In the genomic region with DNA sequence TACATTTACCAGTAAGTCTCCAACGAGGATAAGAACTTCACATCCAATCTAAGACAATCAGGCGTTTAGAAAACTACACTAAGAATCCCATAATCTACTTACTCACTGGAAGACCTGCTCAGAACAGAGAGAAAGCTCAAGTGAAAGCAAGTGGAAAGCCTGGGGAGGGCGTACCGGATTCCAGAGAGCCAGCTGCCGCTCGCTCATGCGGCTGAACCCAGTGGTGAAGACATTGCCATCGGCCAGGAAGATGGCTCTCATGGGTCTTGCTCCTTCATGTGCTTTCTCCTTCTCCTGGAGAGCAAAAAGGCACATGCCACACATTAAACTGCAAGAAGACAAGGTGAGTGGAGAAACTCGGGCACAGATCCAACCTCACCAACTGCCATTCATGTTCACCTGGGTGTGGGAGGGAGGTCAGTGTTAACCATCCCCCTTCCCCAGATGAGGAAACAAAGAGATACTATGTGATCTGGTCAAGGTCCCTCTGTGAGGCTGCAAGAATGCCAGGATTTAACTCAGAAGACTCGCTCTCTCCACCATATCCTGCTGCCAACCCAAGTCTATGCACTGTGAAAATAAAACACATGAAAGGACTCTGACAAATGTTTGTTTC, we compare ENCODE assay signal across 22 cellular contexts. TPM values are rescaled to one million over a fixed set of nuclear protein-coding genes. Genes with fewer than 3 reads are reported as not detected.
DNase-seq lines count a peak whose midpoint lies in the region; ATAC-seq, FAIRE-seq and TF ChIP-seq lines count a peak whose summit lies in the region.
"Had no signal": no experiment of that assay in that cellular context is flagged by ENCODE, and none has a peak within 500 bp of the region (broad histone marks: within the 10 kb centered on the region; RNA-seq: fewer than 3 reads in every experiment).

No MANE protein-coding gene starts in this region.

- no peaks in the 10 kb centered on the region for H4K20me1 ChIP-seq in GM12878 (ENCODE audit: control insufficient read depth, insufficient read depth)

- no peak for FAIRE-seq in GM12878 (lab: Jason Lieb, UNC)
- FAIRE-seq in small intestine (lab: Jason Lieb, UNC) = no peak
- FAIRE-seq: bronchial epithelial cell, HTR-8/SVneo, kidney had no signal

- H3K36me3 Mint-ChIP-seq in HFFc6 (ENCODE audit: low read depth) = peaks cover 59% of the 10 kb centered on the region

- TF ChIP-seq POLR2A in GM12878 (IDR thresholded peaks at IDR 0.05; ENCODE audit: low read depth, low read length) = no peak

- no peak overlapping the region for H2AFZ ChIP-seq in GM12878 (ENCODE audit: control insufficient read depth, low read depth, low read length)

- no peaks in the 10 kb centered on the region for H3K27me3 ChIP-seq in GM12878 (replicated peaks in 1 of 2; ENCODE audit: control insufficient read depth in 2 of 2, insufficient read depth in 2 of 2, low read length in 1 of 2)
- H3K27me3 ChIP-seq in small intestine (ENCODE audit: control insufficient read depth in 2 of 2, insufficient read depth in 2 of 2, low read length in 2 of 2) = no peaks in the 10 kb centered on the region

- peaks cover 20 to 42% of the 10 kb centered on the region in 2 experiments for H3K36me3 ChIP-seq in GM12878 (ENCODE audit: control insufficient read depth in 2 of 2, insufficient read depth in 2 of 2, low read length in 1 of 2)
- H3K36me3 ChIP-seq in mucosa of descending colon (ENCODE audit: low read depth) = no peaks in the 10 kb centered on the region
- H3K36me3 ChIP-seq in small intestine (ENCODE audit: control insufficient read depth in 2 of 2, insufficient read depth in 2 of 2, low read length in 2 of 2) = peaks cover 3 to 12% of the 10 kb centered on the region in 2 donors

- H3K9me3 ChIP-seq in GM12878 (replicated peaks; ENCODE audit: control insufficient read depth, insufficient read depth, low read length) (no peaks in the 10 kb centered on the region; the same call in 2 of the 3 replicates), mucosa of descending colon (no peaks in the 10 kb centered on the region), small intestine (ENCODE audit: control insufficient read depth, low read depth) (no peaks in the 10 kb centered on the region)

- intact Hi-C loops in GM12878 (cut with micrococcal nuclease; ENCODE audit: unreplicated experiment) (no loop called here), mucosa of descending colon (cut with DNase I, micrococcal nuclease) (no loop called here)

- no peak for ATAC-seq in GM12878
- peak; percentile 85 for ATAC-seq in mucosa of descending colon
- ATAC-seq in GM19463 (IDR thresholded peaks at IDR 0.05; ENCODE audit: unreplicated experiment) = no peak
- no peak for ATAC-seq in GM19452 (IDR thresholded peaks at IDR 0.05; ENCODE audit: unreplicated experiment)
- ATAC-seq in GM21515 (IDR thresholded peaks at IDR 0.05; ENCODE audit: unreplicated experiment) = no peak

- SMC1A ChIA-PET in GM12878 (lab: Charles Lee; ENCODE audit: uncharacterized antibody, unreplicated experiment) = interaction anchor here (1.2 kb wide), 1 partner anchor 20 kb away, joined by 3 read pairs; no protein-coding TSS in a partner anchor

- no peak for TF ChIP-seq RAD21 in GM12878 (IDR thresholded peaks at IDR 0.05; ENCODE audit: insufficient read depth, low read depth, low read length)

- POLR2A ChIA-PET in GM12878 (lab: Charles Lee) = no interaction called here

- in situ Hi-C loops in GM12878 (cut with MboI) = no loop called here

- TF ChIP-seq CTCF in HFFc6 (IDR thresholded peaks at IDR 0.05) = no peak
- TF ChIP-seq CTCF in GM12878 (IDR thresholded peaks at IDR 0.05 in 2 of 3, conservative IDR thresholded peaks at IDR 0.05 in 1 of 3; ENCODE audit: control insufficient read depth in 2 of 3, extremely low read depth in 1 of 3, insufficient read depth in 1 of 3, low read depth in 3 of 3, low read length in 3 of 3) = no peak
- TF ChIP-seq CTCF in mucosa of descending colon (IDR thresholded peaks at IDR 0.05) = no peak

- no peak for TF ChIP-seq EP300 in GM12878 (IDR thresholded peaks at IDR 0.05; ENCODE audit: borderline replicate concordance in 1 of 2, control insufficient read depth in 1 of 2, low read depth in 2 of 2, low read length in 2 of 2)

- H3K4me2 ChIP-seq in GM12878 (ENCODE audit: control insufficient read depth, insufficient read depth) = no peak overlapping the region

- H3K4me1 Mint-ChIP-seq in HFFc6 (ENCODE audit: low read depth) = peaks cover 64% of the 10 kb centered on the region

- no peaks in the 10 kb centered on the region for H3K9me3 Mint-ChIP-seq in HFFc6
- H3K9me3 Mint-ChIP-seq: activated B cell treated with CpG ODN at 0.5 μM for 24 hours; activated CD4-positive, alpha-beta memory T cell treated with anti-CD3 and anti-CD28 coated beads for 36 hours had no signal

- DNase-seq in HFFc6 (no peak), GM12878 (ENCODE audit: low read depth, low spot score) (no peak), mucosa of descending colon (peak in 2 of 3 donors; percentile 37 to 65), small intestine (peak; percentile 40)
- DNase-seq: activated B cell treated with CpG ODN at 0.5 μM for 24 hours; activated CD4-positive, alpha-beta memory T cell treated with anti-CD3 and anti-CD28 coated beads for 36 hours; activated gamma-delta T cell; dermis blood vessel endothelial cell; foreskin fibroblast; Karpas-422; kidney; NCI-H2029 treated with DMSO at 0.1 percent for 48 hours; NCI-H510A; retina; substantia nigra; T-helper 9 cell had no signal

- 97% methylated on average over 10 of the region's 10 CpGs for WGBS in GM12878 (ENCODE audit: insufficient coverage, insufficient replicate concordance, low lambda C conversion rate, missing lambda C conversion rate)
- WGBS in small intestine, 3 donors = 59 to 87% (median 81%) methylated on average over 10 of the region's 10 CpGs

- peaks cover 10% of the 10 kb centered on the region for H3K27me3 Mint-ChIP-seq in HFFc6 (ENCODE audit: insufficient read depth)
- H3K27me3 Mint-ChIP-seq: activated B cell treated with CpG ODN at 0.5 μM for 24 hours; activated CD4-positive, alpha-beta memory T cell treated with anti-CD3 and anti-CD28 coated beads for 36 hours had no signal

- no peak overlapping the region for H3K4me3 ChIP-seq in GM12878
- H3K4me3 ChIP-seq in mucosa of descending colon = no peak overlapping the region
- no peak overlapping the region for H3K4me3 ChIP-seq in small intestine (ENCODE audit: low read depth in 1 of 2, low read length in 2 of 2)

- BruUV-seq in GM12878 (replicated peaks; lab: Mats Ljungman, UMichigan) = TSS peak; percentile 2

- H3K79me2 ChIP-seq in GM12878 (ENCODE audit: control insufficient read depth, insufficient read depth, low read length) = peaks cover 8% of the 10 kb centered on the region

- H3K27ac ChIP-seq in GM12878 (ENCODE audit: control insufficient read depth, insufficient read depth) (no peak overlapping the region), small intestine (ENCODE audit: low read depth in 1 of 2, low read length in 1 of 2) (no peak overlapping the region)
- H3K27ac ChIP-seq: RWPE1 had no signal

- H3K27ac Mint-ChIP-seq in HFFc6 = peak overlapping the region; percentile 62
- H3K27ac Mint-ChIP-seq: activated B cell treated with CpG ODN at 0.5 μM for 24 hours; activated CD4-positive, alpha-beta memory T cell treated with anti-CD3 and anti-CD28 coated beads for 36 hours had no signal

- CTCF ChIA-PET in GM12878 (lab: Yijun Ruan, JAX) = interaction anchor here (1.4 kb wide), 1 partner anchor 146 kb away, joined by 4 read pairs; no protein-coding TSS in a partner anchor

- H3K4me3 Mint-ChIP-seq in HFFc6 = no peak overlapping the region
- H3K4me3 Mint-ChIP-seq: activated B cell treated with CpG ODN at 0.5 μM for 24 hours; activated CD4-positive, alpha-beta memory T cell treated with anti-CD3 and anti-CD28 coated beads for 36 hours had no signal

- H3K9ac ChIP-seq in GM12878 (ENCODE audit: control insufficient read depth, insufficient read depth, low read length) = no peak overlapping the region

- H3K4me1 ChIP-seq in GM12878 (ENCODE audit: control insufficient read depth, insufficient read depth, low read length) (no peaks in the 10 kb centered on the region), mucosa of descending colon (ENCODE audit: low read depth) (peaks cover 4% of the 10 kb centered on the region), small intestine (ENCODE audit: control insufficient read depth in 2 of 2, insufficient read depth in 1 of 2, low read depth in 1 of 2, low read length in 1 of 2) (no peaks in the 10 kb centered on the region)

- RAD21 ChIA-PET in GM12878 (lab: Charles Lee; ENCODE audit: unreplicated experiment) = interaction anchor here (1.0 kb wide), 1 partner anchor 21 kb away, joined by 3 read pairs; no protein-coding TSS in a partner anchor

RNA-seq across cellular contexts. Expression of gene SELPLG, which starts 23.5 kb away (rescaled TPM):
- 1 to 10 TPM; 6.2 to 8.1 (median 7.1) TPM for total RNA-seq in HFFc6 (2021; fragmentation: NEBNext Ultra II Directional; extraction: Animal tissue kit (Norgen Biotek cat#: 25700))
- 102 and 112 TPM in 2 replicates for total RNA-seq in GM12878 (2013; cell fraction: nucleolus; rRNA removed)
- 31.4 and 31.5 TPM in 2 replicates for total RNA-seq in GM12878 (2014; rRNA removed)
- total RNA-seq in GM12878 (2014; rRNA removed; fragmentation: Illumina TruSeq; extraction: Trizol) = 15.2 and 17.0 TPM in 2 replicates
- 20.7 and 21.0 TPM in 2 replicates for total RNA-seq in GM12878 (2021)
- 24.8 TPM for polyA plus RNA-seq in GM12878 (2011; ENCODE audit: low read depth)
- polyA plus RNA-seq in GM12878 (2011; rRNA removed) = 10.6 and 24.1 TPM in 2 replicates
- 39.6 and 46.7 TPM in 2 replicates for polyA plus RNA-seq in GM12878 (2011; cell fraction: cytosol; rRNA removed)
- 17.9 and 23.7 TPM in 2 replicates for polyA plus RNA-seq in GM12878 (2011; cell fraction: nucleus; rRNA removed)
- 44.5 and 45.4 TPM in 2 replicates for polyA plus RNA-seq in GM12878 (2012)
- polyA plus RNA-seq in GM12878 (2014; fragmentation: Illumina TruSeq; extraction: Trizol) = 8.7 and 25.8 TPM in 2 replicates
- polyA plus RNA-seq in GM12878 (2014; fragmentation: Nextera tagmentation; extraction: Ambion mirVana) = 1 to 10 TPM; 3.2 to 5.3 TPM
- 32.3 and 33.3 TPM in 2 replicates for polyA plus RNA-seq in GM12878 (2014; rRNA removed)
- 10 to 100 TPM; 23.6 to 29.5 TPM for polyA plus RNA-seq in GM12878 (2016; fragmentation: Nextera tagmentation; extraction: Ambion mirVana)
- 19.2 and 29.2 TPM in 2 replicates for polyA minus RNA-seq in GM12878 (2011; rRNA and poly(A)+ RNA removed)
- polyA minus RNA-seq in GM12878 (2011; cell fraction: cytosol; rRNA and poly(A)+ RNA removed) = 4.7 and 6.8 TPM in 2 replicates
- polyA minus RNA-seq in GM12878 (2011; cell fraction: nucleus; rRNA and poly(A)+ RNA removed) = 4.2 and 6.7 TPM in 2 replicates
- total RNA-seq in mucosa of descending colon = 1 to 10 TPM; 3.3 to 6.5 (median 6.0) TPM
- polyA plus RNA-seq in small intestine = 1 to 10 TPM; 1.1 to 7.2 (median 2.4) TPM

RNA-seq across cellular contexts. Expression of gene TMEM119, which starts 59.4 kb away (rescaled TPM):
- total RNA-seq in HFFc6 (2021; fragmentation: NEBNext Ultra II Directional; extraction: Animal tissue kit (Norgen Biotek cat#: 25700)) = 10 to 100 TPM; 11.9 to 22.2 (median 19.1) TPM
- total RNA-seq in GM12878 (2013; cell fraction: nucleolus; rRNA removed) = 0.27 TPM in 1 of 2 replicates, not detected in the other
- total RNA-seq in GM12878 (2014; rRNA removed) = 0.05 and 0.11 TPM in 2 replicates
- total RNA-seq in GM12878 (2014; rRNA removed; fragmentation: Illumina TruSeq; extraction: Trizol) = not detected in 2 replicates
- 0.44 TPM in 1 of 2 replicates, not detected in the other for total RNA-seq in GM12878 (2021)
- polyA plus RNA-seq in GM12878 (2011; ENCODE audit: low read depth) = 0.22 TPM
- 0.23 and 0.29 TPM in 2 replicates for polyA plus RNA-seq in GM12878 (2011; rRNA removed)
- 0.19 and 0.35 TPM in 2 replicates for polyA plus RNA-seq in GM12878 (2011; cell fraction: cytosol; rRNA removed)
- 0.59 and 0.67 TPM in 2 replicates for polyA plus RNA-seq in GM12878 (2011; cell fraction: nucleus; rRNA removed)
- 0.12 and 0.53 TPM in 2 replicates for polyA plus RNA-seq in GM12878 (2012)
- polyA plus RNA-seq in GM12878 (2014; fragmentation: Illumina TruSeq; extraction: Trizol) = not detected in 2 replicates
- polyA plus RNA-seq in GM12878 (2014; fragmentation: Nextera tagmentation; extraction: Ambion mirVana) = not detected
- polyA plus RNA-seq in GM12878 (2014; rRNA removed) = 0.08 TPM in 1 of 2 replicates, not detected in the other
- polyA plus RNA-seq in GM12878 (2016; fragmentation: Nextera tagmentation; extraction: Ambion mirVana) = under 1 TPM; 0.15 to 0.19 TPM
- 0.41 and 0.51 TPM in 2 replicates for polyA minus RNA-seq in GM12878 (2011; rRNA and poly(A)+ RNA removed)
- polyA minus RNA-seq in GM12878 (2011; cell fraction: cytosol; rRNA and poly(A)+ RNA removed) = not detected in 2 replicates
- polyA minus RNA-seq in GM12878 (2011; cell fraction: nucleus; rRNA and poly(A)+ RNA removed) = 0.12 and 0.48 TPM in 2 replicates
- 1 to 10 TPM; 4.1 to 7.0 (median 5.1) TPM for total RNA-seq in mucosa of descending colon
- 1 to 10 TPM in 2 of 3 donors, under 1 TPM in 1; 0.67 to 6.9 (median 5.1) TPM for polyA plus RNA-seq in small intestine
- total RNA-seq: activated B cell treated with CpG ODN at 0.5 μM for 24 hours had no signal

Comparison
In these comparisons a context has a peak if more than half of its experiments do, and no peak if none do; other contexts are left out.
1. DNase-seq: peak in mucosa of descending colon (2 of 3) and small intestine (single experiment); none in HFFc6 (single experiment) and GM12878 (single experiment).